Comparison of ENCODE assay signal across 1 cellular context in the genomic region with DNA sequence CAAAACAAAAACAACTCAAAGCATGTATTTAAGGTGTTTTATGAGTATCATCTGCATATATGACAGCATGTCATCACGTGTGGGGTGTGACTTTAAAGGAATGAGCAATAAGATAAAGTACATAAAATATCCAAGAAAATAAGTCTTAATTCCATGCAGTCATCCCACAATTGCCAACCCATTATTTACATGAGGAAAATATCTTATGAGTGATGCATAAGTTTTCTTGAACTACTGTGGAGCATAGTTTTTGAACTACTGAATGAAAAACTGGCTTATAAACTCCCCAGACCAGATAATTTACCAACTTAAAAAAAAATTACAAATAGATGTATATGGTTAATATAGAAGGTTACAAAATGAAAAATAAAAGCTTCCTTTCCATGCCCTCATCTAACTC.
A peak's percentile ranks its signal among the peaks of the same experiment; 100 is the strongest.
TF ChIP-seq lines count a peak whose summit lies in the region.

No MANE protein-coding gene starts in this region.

TF ChIP-seq in IMR-90, 13 proteins besides CTCF, POLR2A, EP300 and RAD21 (continued from another document):
- TF ChIP-seq, protein P1, sequence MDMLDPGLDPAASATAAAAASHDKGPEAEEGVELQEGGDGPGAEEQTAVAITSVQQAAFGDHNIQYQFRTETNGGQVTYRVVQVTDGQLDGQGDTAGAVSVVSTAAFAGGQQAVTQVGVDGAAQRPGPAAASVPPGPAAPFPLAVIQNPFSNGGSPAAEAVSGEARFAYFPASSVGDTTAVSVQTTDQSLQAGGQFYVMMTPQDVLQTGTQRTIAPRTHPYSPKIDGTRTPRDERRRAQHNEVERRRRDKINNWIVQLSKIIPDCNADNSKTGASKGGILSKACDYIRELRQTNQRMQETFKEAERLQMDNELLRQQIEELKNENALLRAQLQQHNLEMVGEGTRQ (IDR thresholded peaks at IDR 0.05; ENCODE audit: low read depth, low read length), result 0 out of 2 replicates have a peak, but pooled peaks have one; percentile 45
